In genomic region chr22:40920526-40920925, GRCh38 we compare ENCODE assay signal across 1 cellular context.
TF ChIP-seq lines count a peak whose summit lies in the region.

No MANE protein-coding gene starts in this region.

TF ChIP-seq in WTC11, 78 proteins besides CTCF, POLR2A, EP300 and RAD21 (continued from another document):
- TF ChIP-seq, protein P1, sequence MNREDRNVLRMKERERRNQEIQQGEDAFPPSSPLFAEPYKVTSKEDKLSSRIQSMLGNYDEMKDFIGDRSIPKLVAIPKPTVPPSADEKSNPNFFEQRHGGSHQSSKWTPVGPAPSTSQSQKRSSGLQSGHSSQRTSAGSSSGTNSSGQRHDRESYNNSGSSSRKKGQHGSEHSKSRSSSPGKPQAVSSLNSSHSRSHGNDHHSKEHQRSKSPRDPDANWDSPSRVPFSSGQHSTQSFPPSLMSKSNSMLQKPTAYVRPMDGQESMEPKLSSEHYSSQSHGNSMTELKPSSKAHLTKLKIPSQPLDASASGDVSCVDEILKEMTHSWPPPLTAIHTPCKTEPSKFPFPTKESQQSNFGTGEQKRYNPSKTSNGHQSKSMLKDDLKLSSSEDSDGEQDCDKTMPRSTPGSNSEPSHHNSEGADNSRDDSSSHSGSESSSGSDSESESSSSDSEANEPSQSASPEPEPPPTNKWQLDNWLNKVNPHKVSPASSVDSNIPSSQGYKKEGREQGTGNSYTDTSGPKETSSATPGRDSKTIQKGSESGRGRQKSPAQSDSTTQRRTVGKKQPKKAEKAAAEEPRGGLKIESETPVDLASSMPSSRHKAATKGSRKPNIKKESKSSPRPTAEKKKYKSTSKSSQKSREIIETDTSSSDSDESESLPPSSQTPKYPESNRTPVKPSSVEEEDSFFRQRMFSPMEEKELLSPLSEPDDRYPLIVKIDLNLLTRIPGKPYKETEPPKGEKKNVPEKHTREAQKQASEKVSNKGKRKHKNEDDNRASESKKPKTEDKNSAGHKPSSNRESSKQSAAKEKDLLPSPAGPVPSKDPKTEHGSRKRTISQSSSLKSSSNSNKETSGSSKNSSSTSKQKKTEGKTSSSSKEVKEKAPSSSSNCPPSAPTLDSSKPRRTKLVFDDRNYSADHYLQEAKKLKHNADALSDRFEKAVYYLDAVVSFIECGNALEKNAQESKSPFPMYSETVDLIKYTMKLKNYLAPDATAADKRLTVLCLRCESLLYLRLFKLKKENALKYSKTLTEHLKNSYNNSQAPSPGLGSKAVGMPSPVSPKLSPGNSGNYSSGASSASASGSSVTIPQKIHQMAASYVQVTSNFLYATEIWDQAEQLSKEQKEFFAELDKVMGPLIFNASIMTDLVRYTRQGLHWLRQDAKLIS (CRISPR knock-in tag; IDR thresholded peaks at IDR 0.05; ENCODE audit: borderline replicate concordance): no peak
